In genomic region chr22:46055176-46055850, GRCh38 we compare ENCODE assay signal across 8 cellular contexts.
A peak's percentile ranks its signal among the peaks of the same experiment; 100 is the strongest.
DNase-seq lines count a peak whose midpoint lies in the region; ATAC-seq and TF ChIP-seq lines count a peak whose summit lies in the region.

No MANE protein-coding gene starts in this region.

- H3K4me2 ChIP-seq in BLaER1 treated with 17β-estradiol and CSF1 and Interleukin-3, amounts not matched to agents 10 nM and 100 nM: peak overlapping the region; percentile 72 to 95 (median 86)
- H3K4me2 ChIP-seq in neuronal stem cell (ENCODE audit: insufficient read depth, low read length, poor library complexity, severe bottlenecking): no peak overlapping the region

- no peak overlapping the region for H3K4ac ChIP-seq in neuronal stem cell (ENCODE audit: low read length)

- no peak overlapping the region for H3K27ac Mint-ChIP-seq in osteocyte (ENCODE audit: unreplicated experiment)

- H2BK15ac ChIP-seq in neuronal stem cell (ENCODE audit: low read length): no peak overlapping the region

- no peak for TF ChIP-seq CTCF in osteocyte (IDR thresholded peaks at IDR 0.05)

- H3K9me3 Mint-ChIP-seq in osteocyte (ENCODE audit: unreplicated experiment): no peaks in the 10 kb centered on the region

- peaks cover 66 to 79% (median 75%) of the 10 kb centered on the region in 10 experiments for H3K4me1 ChIP-seq in BLaER1 treated with 17β-estradiol and CSF1 and Interleukin-3, amounts not matched to agents 10 nM and 100 nM
- peaks cover 7% of the 10 kb centered on the region for H3K4me1 ChIP-seq in endocrine pancreas (ENCODE audit: control insufficient read depth, insufficient read depth, low read length)
- H3K4me1 ChIP-seq in neuronal stem cell (ENCODE audit: control insufficient read depth in 2 of 2, insufficient read depth in 1 of 2, low read depth in 1 of 2, low read length in 2 of 2): no peaks in the 10 kb centered on the region

- no peaks in the 10 kb centered on the region for H3K36me3 Mint-ChIP-seq in osteocyte (ENCODE audit: unreplicated experiment)

- no peaks in the 10 kb centered on the region for H3K27me3 ChIP-seq in BLaER1 treated with 17β-estradiol and CSF1 and Interleukin-3, amounts not matched to agents 10 nM and 100 nM
- no peaks in the 10 kb centered on the region for H3K27me3 ChIP-seq in endocrine pancreas (ENCODE audit: control insufficient read depth, insufficient read depth, low read length)
- H3K27me3 ChIP-seq in neuronal stem cell (ENCODE audit: control insufficient read depth in 3 of 3, insufficient read depth in 3 of 3, low read depth in 1 of 3, low read length in 3 of 3): peaks cover 20 to 95% (median 87%) of the 10 kb centered on the region in 3 experiments

- no peak overlapping the region for H2AK5ac ChIP-seq in neuronal stem cell (ENCODE audit: low read depth, low read length)

- H3K27ac ChIP-seq in BLaER1 treated with 17β-estradiol and CSF1 and Interleukin-3, amounts not matched to agents 10 nM and 100 nM: peak overlapping the region in 9 of 11 experiments; percentile 71 to 91 (median 82); a peak in 17 of 22 replicates
- H3K27ac ChIP-seq in neuronal stem cell (replicated peaks; ENCODE audit: low read length): no peak overlapping the region

- DNase-seq in OCI-M1 (lab: John Stamatoyannopoulos, UW) (peak; percentile 59), neuronal stem cell (ENCODE audit: low spot score) (no peak), COLO829 (ENCODE audit: low spot score) (no peak), osteocyte (ENCODE audit: extremely low spot score, unreplicated experiment) (no peak)
- no peak for DNase-seq in stimulated activated CD4-positive, alpha-beta T cell treated with anti-CD3 and anti-CD28 coated beads, Interleukin-4, amount 100 ng/mL, for 4 hours

- H3K9me3 ChIP-seq in BLaER1 treated with 17β-estradiol and CSF1 and Interleukin-3, amounts not matched to agents 10 nM and 100 nM (replicated peaks in 1 of 11): no peaks in the 10 kb centered on the region
- no peaks in the 10 kb centered on the region for H3K9me3 ChIP-seq in endocrine pancreas (ENCODE audit: control insufficient read depth, low read length)
- H3K9me3 ChIP-seq in neuronal stem cell (replicated peaks in 1 of 2; ENCODE audit: control insufficient read depth in 2 of 2, insufficient read depth in 1 of 2, low read depth in 1 of 2, low read length in 2 of 2): no peaks in the 10 kb centered on the region

- H3K4me3 Mint-ChIP-seq in osteocyte (ENCODE audit: unreplicated experiment): no peak overlapping the region

- no peak for ATAC-seq in HG03280 (IDR thresholded peaks at IDR 0.05; ENCODE audit: unreplicated experiment)

- peak overlapping the region; percentile 77 for H3K23ac ChIP-seq in neuronal stem cell (ENCODE audit: low read depth, low read length, poor library complexity)

- H2AFZ ChIP-seq in neuronal stem cell (ENCODE audit: low read length): no peak overlapping the region

- no peak overlapping the region for H3K14ac ChIP-seq in neuronal stem cell (ENCODE audit: low read length)

- H2BK120ac ChIP-seq in neuronal stem cell (ENCODE audit: low read depth, low read length): no peak overlapping the region

- H3K4me3 ChIP-seq in BLaER1 treated with 17β-estradiol and CSF1 and Interleukin-3, amounts not matched to agents 10 nM and 100 nM: peak overlapping the region in 8 of 10 experiments; percentile 50 to 70 (median 64); a peak in 8 of 20 replicates
- H3K4me3 ChIP-seq in endocrine pancreas (ENCODE audit: control insufficient read depth, insufficient read depth, low read length) (no peak overlapping the region), neuronal stem cell (ENCODE audit: low read length in 2 of 2) (no peak overlapping the region)

- WGBS in neuronal stem cell (ENCODE audit: extremely low coverage in 2 of 2, insufficient read length in 2 of 2, insufficient replicate concordance in 1 of 2), 2 donors: no CpG with 5 or more reads among the region's 16 CpGs

- H4K8ac ChIP-seq in neuronal stem cell (ENCODE audit: low read depth, low read length): no peak overlapping the region

- H3K27me3 Mint-ChIP-seq in osteocyte (ENCODE audit: unreplicated experiment): no peaks in the 10 kb centered on the region

- no peak overlapping the region for H2BK12ac ChIP-seq in neuronal stem cell (ENCODE audit: low read length)

- H2BK5ac ChIP-seq in neuronal stem cell (ENCODE audit: low read length): no peak overlapping the region

- no peak overlapping the region for H3K18ac ChIP-seq in neuronal stem cell (ENCODE audit: low read length)

- no peaks in the 10 kb centered on the region for H4K20me1 ChIP-seq in BLaER1 treated with 17β-estradiol and CSF1 and Interleukin-3, amounts not matched to agents 10 nM and 100 nM

- H3K9ac ChIP-seq in BLaER1 treated with 17β-estradiol and CSF1 and Interleukin-3, amounts not matched to agents 10 nM and 100 nM: peak overlapping the region; percentile 38 to 87 (median 84); a peak in 20 of 22 replicates
- H3K9ac ChIP-seq in endocrine pancreas (ENCODE audit: control insufficient read depth, insufficient read depth, low read length): peak overlapping the region; percentile 54
- no peak overlapping the region for H3K9ac ChIP-seq in neuronal stem cell (ENCODE audit: low read depth, low read length, poor library complexity)

- no peaks in the 10 kb centered on the region for H3K79me1 ChIP-seq in neuronal stem cell (ENCODE audit: low read depth, low read length)

- H3K36me3 ChIP-seq in BLaER1 treated with 17β-estradiol and CSF1 and Interleukin-3, amounts not matched to agents 10 nM and 100 nM: no peaks in the 10 kb centered on the region
- H3K36me3 ChIP-seq in endocrine pancreas (ENCODE audit: control insufficient read depth, insufficient read depth, low read length) (no peaks in the 10 kb centered on the region), neuronal stem cell (replicated peaks in 1 of 2; ENCODE audit: control insufficient read depth in 2 of 2, insufficient read depth in 2 of 2, low read length in 2 of 2) (no peaks in the 10 kb centered on the region)

- no peak overlapping the region for H4K91ac ChIP-seq in neuronal stem cell (ENCODE audit: low read depth, low read length, poor library complexity)

- H3K4me1 Mint-ChIP-seq in osteocyte (ENCODE audit: unreplicated experiment): peaks cover 39% of the 10 kb centered on the region

Comparison
In these comparisons a context has a peak if more than half of its experiments do, and no peak if none do; other contexts are left out.
1. H3K4me3 ChIP-seq: peak in BLaER1 treated with 17β-estradiol and CSF1 and Interleukin-3, amounts not matched to agents 10 nM and 100 nM (8 of 10); none in endocrine pancreas (single experiment) and neuronal stem cell (0 of 2).